Comparison of ENCODE assay signal across 1 cellular context in genomic region chr2:107588960-107589542, GRCh38.
TF ChIP-seq lines count a peak whose summit lies in the region.

No MANE protein-coding gene starts in this region.

TF ChIP-seq in WTC11, 78 proteins besides CTCF, POLR2A, EP300 and RAD21 (continued from another document):
- no peak for TF ChIP-seq ZSCAN18 (CRISPR knock-in tag; IDR thresholded peaks at IDR 0.05)
- TF ChIP-seq E2F4 (CRISPR knock-in tag; IDR thresholded peaks at IDR 0.05; ENCODE audit: borderline replicate concordance, low read depth) = no peak
- no peak for TF ChIP-seq ATF3 (CRISPR knock-in tag; conservative IDR thresholded peaks at IDR 0.05)
- TF ChIP-seq CREB1 (CRISPR knock-in tag; IDR thresholded peaks at IDR 0.05) = no peak
- TF ChIP-seq MXD4 (CRISPR knock-in tag; IDR thresholded peaks at IDR 0.05; ENCODE audit: borderline replicate concordance) = no peak
- no peak for TF ChIP-seq E2F1 (CRISPR knock-in tag; IDR thresholded peaks at IDR 0.05)
- TF ChIP-seq ZNF219 (CRISPR knock-in tag; IDR thresholded peaks at IDR 0.05; ENCODE audit: borderline replicate concordance) = no peak
- TF ChIP-seq FOXP1 (CRISPR knock-in tag; IDR thresholded peaks at IDR 0.05; ENCODE audit: borderline replicate concordance) = no peak
- no peak for TF ChIP-seq USF1 (CRISPR knock-in tag; IDR thresholded peaks at IDR 0.05)
- TF ChIP-seq ZBTB43 (CRISPR knock-in tag; IDR thresholded peaks at IDR 0.05) = no peak
